Comparison of ENCODE assay signal across 7 cellular contexts in genomic region chr1:87334351-87335174, GRCh38. TPM values are rescaled to one million over a fixed set of nuclear protein-coding genes. Genes with fewer than 3 reads are reported as not detected.
A peak's percentile ranks its signal among the peaks of the same experiment; 100 is the strongest.
DNase-seq lines count a peak whose midpoint lies in the region; ATAC-seq and TF ChIP-seq lines count a peak whose summit lies in the region.

No MANE protein-coding gene starts in this region.

- H3K4me1 ChIP-seq in SK-N-SH (ENCODE audit: control insufficient read depth in 1 of 2, insufficient read depth in 2 of 2, low read depth in 1 of 2, low read length in 1 of 2) (peaks cover 3 to 25% of the 10 kb centered on the region in 2 experiments), upper lobe of right lung (peaks cover 37% of the 10 kb centered on the region)

- H3K27ac ChIP-seq in SK-N-SH (ENCODE audit: low read depth in 2 of 2, low read length in 1 of 2) (peak overlapping the region; percentile 19 to 60), upper lobe of right lung (peak overlapping the region; percentile 82)

- H3K79me2 ChIP-seq in SK-N-SH (ENCODE audit: insufficient read depth): peaks cover 99% of the 10 kb centered on the region

- H3K9me3 Mint-ChIP-seq in effector memory CD8-positive, alpha-beta T cell: no peaks in the 10 kb centered on the region

- H3K4me3 ChIP-seq in GM12864 (ENCODE audit: low read depth, low read length) (peak overlapping the region; percentile 65), SK-N-SH (ENCODE audit: low read depth in 2 of 2, low read length in 1 of 2) (peak overlapping the region; percentile 66 to 67), upper lobe of right lung (peak overlapping the region; percentile 77)

- H3K9ac ChIP-seq in SK-N-SH: peak overlapping the region; percentile 75

- no peak for DNase-seq in GM12864 (ENCODE audit: low read depth)
- peak; percentile 42 for DNase-seq in SK-N-SH
- DNase-seq in effector memory CD8-positive, alpha-beta T cell: no peak
- DNase-seq in midbrain (lab: John Stamatoyannopoulos, UW): peak; percentile 22
- DNase-seq in upper lobe of right lung: peak; percentile 65
- no peak for DNase-seq in epidermal melanocyte (ENCODE audit: insufficient read length, low spot score)

- H3K4me2 ChIP-seq in SK-N-SH: peak overlapping the region; percentile 87

- peaks cover 26% of the 10 kb centered on the region for H3K36me3 Mint-ChIP-seq in effector memory CD8-positive, alpha-beta T cell (ENCODE audit: insufficient read depth)

- 17% methylated on average over 18 of the region's 28 CpGs for WGBS in SK-N-SH (ENCODE audit: low lambda C conversion rate)

- no peak for TF ChIP-seq RAD21 in SK-N-SH (IDR thresholded peaks at IDR 0.05; ENCODE audit: low read length)

- peak overlapping the region; percentile 96 to 98 for H3K4me3 Mint-ChIP-seq in effector memory CD8-positive, alpha-beta T cell

- peak overlapping the region; percentile 93 to 95 for H3K27ac Mint-ChIP-seq in effector memory CD8-positive, alpha-beta T cell

- H3K4me1 Mint-ChIP-seq in effector memory CD8-positive, alpha-beta T cell (ENCODE audit: low read depth in 2 of 2): peaks cover 44 to 63% of the 10 kb centered on the region in 2 donors

- no peak overlapping the region; the same call in 1 of the 2 replicates for H2AFZ ChIP-seq in SK-N-SH (ENCODE audit: low read depth)

- intact Hi-C loops in upper lobe of right lung (cut with DNase I): no loop called here

- TF ChIP-seq CTCF in GM12864 (IDR thresholded peaks at IDR 0.05; ENCODE audit: low read depth, low read length, missing control alignments): peak; percentile 48
- TF ChIP-seq CTCF in SK-N-SH (IDR thresholded peaks at IDR 0.05): peak; percentile 15; the same call in 1 of the 2 replicates
- no peak for TF ChIP-seq CTCF in upper lobe of right lung (IDR thresholded peaks at IDR 0.05)

- H3K27me3 Mint-ChIP-seq in effector memory CD8-positive, alpha-beta T cell: no peaks in the 10 kb centered on the region

- POLR2A ChIA-PET in SK-N-SH (lab: Yijun Ruan, JAX): no interaction called here

- peaks cover 17% of the 10 kb centered on the region; the same call in 1 of the 2 replicates for H4K20me1 ChIP-seq in SK-N-SH (ENCODE audit: insufficient read depth)

- no peak for TF ChIP-seq EP300 in SK-N-SH (IDR thresholded peaks at IDR 0.05; ENCODE audit: borderline replicate concordance in 1 of 2, low read depth in 1 of 2, low read length in 1 of 2)

- CTCF ChIA-PET in SK-N-SH (lab: Yijun Ruan, JAX): interaction anchor here (1.4 to 2.5 kb wide), 3 partner anchors 9 to 15 kb away, joined by 6 to 13 read pairs (median 8); no protein-coding TSS in a partner anchor

- no peaks in the 10 kb centered on the region for H3K9me2 ChIP-seq in SK-N-SH

- H3K36me3 ChIP-seq in SK-N-SH (replicated peaks in 1 of 2; ENCODE audit: control insufficient read depth in 1 of 2, insufficient read depth in 2 of 2, low read length in 1 of 2) (peaks cover 14 to 21% of the 10 kb centered on the region in 2 experiments), upper lobe of right lung (peaks cover 5% of the 10 kb centered on the region)

- ATAC-seq in HG02852 (IDR thresholded peaks at IDR 0.05; ENCODE audit: unreplicated experiment) (peak; percentile 0), upper lobe of right lung (no peak)
- ATAC-seq in effector memory CD8-positive, alpha-beta T cell (replicated peaks): peak; percentile 18

- H3K27me3 ChIP-seq in SK-N-SH (ENCODE audit: insufficient read depth) (no peaks in the 10 kb centered on the region), upper lobe of right lung (no peaks in the 10 kb centered on the region)

- no peaks in the 10 kb centered on the region for H3K9me3 ChIP-seq in SK-N-SH
- no peaks in the 10 kb centered on the region for H3K9me3 ChIP-seq in upper lobe of right lung

- H3F3A ChIP-seq in SK-N-SH (replicated peaks; ENCODE audit: insufficient read depth): peaks cover 23% of the 10 kb centered on the region

TF ChIP-seq in SK-N-SH, 30 proteins besides CTCF, POLR2A, EP300 and RAD21:
- TF ChIP-seq TAF1 (IDR thresholded peaks at IDR 0.05; ENCODE audit: borderline replicate concordance, low read depth, low read length) (peak; percentile 10; the same call in 1 of the 2 replicates), ELF1 (IDR thresholded peaks at IDR 0.05) (no peak), IRF3 (IDR thresholded peaks at IDR 0.05; ENCODE audit: low read depth, low read length) (no peak), TCF12 (IDR thresholded peaks at IDR 0.05) (peak; percentile 38; the same call in 1 of the 2 replicates), POLR2AphosphoS5 (IDR thresholded peaks at IDR 0.05; ENCODE audit: low read depth, low read length) (peak; percentile 8; the same call in 1 of the 2 replicates), ZBTB33 (IDR thresholded peaks at IDR 0.05; ENCODE audit: borderline replicate concordance, low read depth) (no peak)

RNA-seq across cellular contexts. Expression of gene LMO4, which starts 5.9 kb away (rescaled TPM):
- polyA plus RNA-seq in SK-N-SH (2012; rRNA removed): 64.7 and 71.1 TPM in 2 replicates
- 63.6 and 78.5 TPM in 2 replicates for polyA plus RNA-seq in SK-N-SH (2012; cell fraction: cytosol; rRNA removed)
- polyA plus RNA-seq in SK-N-SH (2012; cell fraction: nucleus; rRNA removed): 30.6 and 72.4 TPM in 2 replicates
- total RNA-seq in upper lobe of right lung: 46.5 TPM

Comparison
In these comparisons a context has a peak if more than half of its experiments do, and no peak if none do; other contexts are left out.
1. DNase-seq: peak in SK-N-SH (single experiment), midbrain (single experiment) and upper lobe of right lung (single experiment); none in GM12864 (single experiment), effector memory CD8-positive, alpha-beta T cell (0 of 3) and epidermal melanocyte (single experiment).
2. Peak in every context shown above with its lines, with median percentiles within 50 percentile points of each other: H3K4me3 ChIP-seq.